9 cellular contexts compared by ENCODE assay signal in genomic region chr1:229186373-229187056, GRCh38.
DNase-seq lines count a peak whose midpoint lies in the region; ATAC-seq and TF ChIP-seq lines count a peak whose summit lies in the region.
"Had no signal": no experiment of that assay in that cellular context is flagged by ENCODE, and none has a peak within 500 bp of the region (broad histone marks: within the 10 kb centered on the region; RNA-seq: fewer than 3 reads in every experiment).

No MANE protein-coding gene starts in this region.

- H4K20me1 ChIP-seq in MM.1S (ENCODE audit: insufficient read depth, low read length), result no peaks in the 10 kb centered on the region

- H3K4me3 ChIP-seq in MM.1S (ENCODE audit: low read length) (no peak overlapping the region), transverse colon (no peak overlapping the region), gastroesophageal sphincter (no peak overlapping the region), psoas muscle (no peak overlapping the region)

- TF ChIP-seq CTCF in MM.1S (IDR thresholded peaks at IDR 0.05; ENCODE audit: low read length) (no peak), transverse colon (IDR thresholded peaks at IDR 0.05) (no peak), gastroesophageal sphincter (IDR thresholded peaks at IDR 0.05) (no peak), psoas muscle (IDR thresholded peaks at IDR 0.05) (no peak)

- no peak for TF ChIP-seq EP300 in transverse colon (IDR thresholded peaks at IDR 0.05; ENCODE audit: low read depth)
- no peak for TF ChIP-seq EP300 in gastroesophageal sphincter (IDR thresholded peaks at IDR 0.05)

- H3K27me3 Mint-ChIP-seq in activated naive CD4-positive, alpha-beta T cell treated with anti-CD3 and anti-CD28 coated beads for 36 hours (ENCODE audit: low read depth), result no peaks in the 10 kb centered on the region

- ATAC-seq in HG02571 (IDR thresholded peaks at IDR 0.05; ENCODE audit: unreplicated experiment) (peak; percentile 77), gastroesophageal sphincter (no peak), psoas muscle (no peak)
- ATAC-seq in stimulated activated naive CD8-positive, alpha-beta T cell treated with anti-CD3 and anti-CD28 coated beads, Interleukin-15, Interleukin-2, amounts not matched to agents 100 U/mL and 50 U/mL, for 24 hours, result peak; percentile 74

- CTCF ChIA-PET in activated naive CD4-positive, alpha-beta T cell treated with anti-CD3 and anti-CD28 coated beads for 36 hours (lab: Charles Lee), result interaction anchor here (0.9 to 1.3 kb wide), 2 partner anchors 39 to 41 kb away, joined by 4 read pairs; no protein-coding TSS in a partner anchor

- peaks cover 8% of the 10 kb centered on the region for H3K4me1 Mint-ChIP-seq in activated naive CD4-positive, alpha-beta T cell treated with anti-CD3 and anti-CD28 coated beads for 36 hours (ENCODE audit: low read depth)

- H3K79me2 ChIP-seq in MM.1S (ENCODE audit: low read length), result no peaks in the 10 kb centered on the region

- no peak overlapping the region for H3K4me3 Mint-ChIP-seq in activated naive CD4-positive, alpha-beta T cell treated with anti-CD3 and anti-CD28 coated beads for 36 hours

- no peak overlapping the region for H2AFZ ChIP-seq in MM.1S (ENCODE audit: low read length)

- H3K9me3 ChIP-seq in MM.1S (replicated peaks; ENCODE audit: insufficient read depth, low read length), result no peaks in the 10 kb centered on the region
- no peaks in the 10 kb centered on the region for H3K9me3 ChIP-seq in transverse colon
- no peaks in the 10 kb centered on the region for H3K9me3 ChIP-seq in gastroesophageal sphincter
- H3K9me3 ChIP-seq in psoas muscle, result no peaks in the 10 kb centered on the region

- in situ Hi-C loops in transverse colon (cut with MboI; ENCODE audit: low pct_ligation_motif_present in 1 of 4, low pct_unique_long_range_greater_than_20kb in 1 of 4, low sequenced_read_pairs in 3 of 4), result no loop called here

- H3K27ac ChIP-seq in MM.1S (ENCODE audit: low read length), result no peak overlapping the region
- H3K27ac ChIP-seq in transverse colon, result no peak overlapping the region
- no peak overlapping the region for H3K27ac ChIP-seq in gastroesophageal sphincter
- no peak overlapping the region for H3K27ac ChIP-seq in psoas muscle

- H3K9me2 ChIP-seq in MM.1S (replicated peaks; ENCODE audit: insufficient read depth, low read length), result no peaks in the 10 kb centered on the region

- no peak overlapping the region for H3K27ac Mint-ChIP-seq in activated naive CD4-positive, alpha-beta T cell treated with anti-CD3 and anti-CD28 coated beads for 36 hours

- peak; percentile 53 for DNase-seq in activated naive CD4-positive, alpha-beta T cell treated with anti-CD3 and anti-CD28 coated beads for 36 hours
- no peak for DNase-seq in activated naive CD4-positive, alpha-beta T cell treated with Interleukin-2 at 50 U/mL for 16 hours
- DNase-seq in MM.1S, result peak; percentile 45
- DNase-seq in stimulated activated naive CD8-positive, alpha-beta T cell treated with anti-CD3 and anti-CD28 coated beads, Interleukin-15, Interleukin-2, amounts not matched to agents 100 U/mL and 50 U/mL, for 24 hours, result no peak
- DNase-seq in transverse colon, result no peak
- no peak for DNase-seq in psoas muscle
- DNase-seq: left cardiac atrium had no signal

- H3F3A ChIP-seq in MM.1S (ENCODE audit: insufficient read depth, low read length), result no peaks in the 10 kb centered on the region; the same call in 1 of the 2 replicates

- no peak overlapping the region for H3K9ac ChIP-seq in MM.1S (ENCODE audit: low read length)

- no peak for TF ChIP-seq POLR2A in transverse colon (IDR thresholded peaks at IDR 0.05)
- TF ChIP-seq POLR2A in gastroesophageal sphincter (IDR thresholded peaks at IDR 0.05), result no peak

- H3K9me3 Mint-ChIP-seq in activated naive CD4-positive, alpha-beta T cell treated with anti-CD3 and anti-CD28 coated beads for 36 hours, result no peaks in the 10 kb centered on the region

- no peaks in the 10 kb centered on the region for H3K36me3 Mint-ChIP-seq in activated naive CD4-positive, alpha-beta T cell treated with anti-CD3 and anti-CD28 coated beads for 36 hours (ENCODE audit: low read depth)

- H3K36me3 ChIP-seq in MM.1S (replicated peaks; ENCODE audit: insufficient read depth, low read length) (no peaks in the 10 kb centered on the region), transverse colon (no peaks in the 10 kb centered on the region), gastroesophageal sphincter (no peaks in the 10 kb centered on the region), psoas muscle (ENCODE audit: insufficient read depth in 1 of 2, low read depth in 1 of 2) (no peaks in the 10 kb centered on the region)

- intact Hi-C loops in activated naive CD4-positive, alpha-beta T cell treated with anti-CD3 and anti-CD28 coated beads for 36 hours (cut with micrococcal nuclease), result no loop called here
- intact Hi-C loops in transverse colon (cut with DNase I; ENCODE audit: low total_unique reads), result no loop called here
- intact Hi-C loops in psoas muscle (cut with DNase I), result no loop called here

- H3K4me2 ChIP-seq in MM.1S (ENCODE audit: low read depth, low read length), result no peak overlapping the region

- H3K27me3 ChIP-seq in MM.1S (replicated peaks; ENCODE audit: insufficient read depth, low read length), result no peaks in the 10 kb centered on the region
- H3K27me3 ChIP-seq in transverse colon, result no peaks in the 10 kb centered on the region
- H3K27me3 ChIP-seq in gastroesophageal sphincter, result no peaks in the 10 kb centered on the region
- H3K27me3 ChIP-seq in psoas muscle (ENCODE audit: insufficient read depth in 3 of 3, low read length in 2 of 3), result no peaks in the 10 kb centered on the region

- WGBS in transverse colon (ENCODE audit: low coverage in 1 of 2), 2 donors, result 86 to 100% methylated on average over 1 to 9 of the region's 9 CpGs
- whole genome bisulfite sequencing in gastroesophageal sphincter (ENCODE audit: low coverage in 1 of 2), 2 donors, result 91 to 100% methylated on average over 1 to 4 of the region's 9 CpGs
- WGBS in psoas muscle, 3 donors, result 93 to 96% (median 94%) methylated on average over 9 of the region's 9 CpGs

- H3K4me1 ChIP-seq in MM.1S (ENCODE audit: low read length), result no peaks in the 10 kb centered on the region
- no peaks in the 10 kb centered on the region for H3K4me1 ChIP-seq in transverse colon
- H3K4me1 ChIP-seq in gastroesophageal sphincter, result no peaks in the 10 kb centered on the region
- no peaks in the 10 kb centered on the region for H3K4me1 ChIP-seq in psoas muscle

Comparison
In these comparisons a context has a peak if more than half of its experiments do, and no peak if none do; other contexts are left out.
1. DNase-seq: peak in activated naive CD4-positive, alpha-beta T cell treated with anti-CD3 and anti-CD28 coated beads for 36 hours (single experiment) and MM.1S (single experiment); none in activated naive CD4-positive, alpha-beta T cell treated with Interleukin-2 at 50 U/mL for 16 hours (single experiment), stimulated activated naive CD8-positive, alpha-beta T cell treated with anti-CD3 and anti-CD28 coated beads, Interleukin-15, Interleukin-2, amounts not matched to agents 100 U/mL and 50 U/mL, for 24 hours (single experiment), transverse colon (single experiment) and psoas muscle (0 of 2).
2. ATAC-seq: peak in HG02571 (single experiment) and stimulated activated naive CD8-positive, alpha-beta T cell treated with anti-CD3 and anti-CD28 coated beads, Interleukin-15, Interleukin-2, amounts not matched to agents 100 U/mL and 50 U/mL, for 24 hours (single experiment); none in gastroesophageal sphincter (single experiment) and psoas muscle (0 of 4).